18 cellular contexts compared by ENCODE assay signal in the genomic region with DNA sequence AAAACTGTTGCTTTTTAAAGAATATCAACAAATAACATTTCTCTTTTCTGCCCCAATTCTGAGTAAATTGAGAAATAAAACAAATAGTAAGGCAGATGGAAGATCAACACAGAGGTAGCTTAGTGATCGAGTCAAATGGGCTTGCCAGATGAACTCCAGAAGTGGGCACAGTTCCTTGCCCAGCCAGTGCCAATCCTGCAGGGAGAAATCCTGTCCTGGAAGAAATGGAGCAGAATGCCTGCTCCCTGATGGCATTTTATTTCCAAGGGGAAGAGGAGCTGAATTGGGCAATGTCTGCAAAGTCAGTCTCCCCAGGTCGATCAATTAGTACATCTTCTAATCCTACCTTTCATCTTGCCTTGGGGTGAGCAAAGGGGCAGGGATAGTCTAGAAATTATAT.
"Had no signal": no experiment of that assay in that cellular context is flagged by ENCODE, and none has a peak within 500 bp of the region (broad histone marks: within the 10 kb centered on the region; RNA-seq: fewer than 3 reads in every experiment).

No MANE protein-coding gene starts in this region.

- DNase-seq: effector CD4-positive, alpha-beta T cell; immature natural killer cell; natural killer cell; sigmoid colon; upper lobe of right lung had no signal

- H3K9me3 ChIP-seq: colonic mucosa, mucosa of descending colon, ovary, sigmoid colon, testis, tibial nerve, upper lobe of right lung, vagina had no signal

- H3K4me3 ChIP-seq: colonic mucosa, mucosa of descending colon, ovary, sigmoid colon, skin epidermis, testis, tibial nerve, upper lobe of right lung, vagina had no signal

- H3K9me3 Mint-ChIP-seq: central memory CD8-positive, alpha-beta T cell; stimulated activated naive CD8-positive, alpha-beta T cell treated with anti-CD3 and anti-CD28 coated beads, Interleukin-15, amount 100 ng/mL, for 72 hours had no signal

- H3K27me3 Mint-ChIP-seq: central memory CD8-positive, alpha-beta T cell had no signal

- H3K27ac ChIP-seq: colonic mucosa, ovary, sigmoid colon, testis, tibial nerve, upper lobe of right lung, vagina had no signal

- H3K4me1 Mint-ChIP-seq: central memory CD8-positive, alpha-beta T cell; endodermal cell; immature natural killer cell; natural killer cell had no signal

- H3K27ac Mint-ChIP-seq: endodermal cell; immature natural killer cell; natural killer cell; progenitor cell of endocrine pancreas; stimulated activated naive B cell treated with anti-CD40 and anti-IgM and Interleukin-4, amounts not matched to agents 10 μg/mL and 1 μg/mL and 100 μg/mL, for 72 hours; stimulated activated naive CD8-positive, alpha-beta T cell treated with anti-CD3 and anti-CD28 coated beads, Interleukin-15, amount 100 ng/mL, for 72 hours had no signal

- H3K4me1 ChIP-seq: colonic mucosa, testis, vagina had no signal

- H3K4me3 Mint-ChIP-seq: central memory CD8-positive, alpha-beta T cell; endodermal cell; immature natural killer cell; natural killer cell; neural crest cell; stimulated activated naive B cell treated with anti-CD40 and anti-IgM and Interleukin-4, amounts not matched to agents 10 μg/mL and 1 μg/mL and 100 μg/mL, for 72 hours; stimulated activated naive CD8-positive, alpha-beta T cell treated with anti-CD3 and anti-CD28 coated beads, Interleukin-15, amount 100 ng/mL, for 72 hours had no signal

- H3K27me3 ChIP-seq: colonic mucosa, ovary, sigmoid colon, testis, tibial nerve, upper lobe of right lung, vagina had no signal

- H3K36me3 ChIP-seq: colonic mucosa, ovary, sigmoid colon, tibial nerve, upper lobe of right lung, vagina had no signal

- H3K36me3 Mint-ChIP-seq: immature natural killer cell; natural killer cell; stimulated activated naive B cell treated with anti-CD40 and anti-IgM and Interleukin-4, amounts not matched to agents 10 μg/mL and 1 μg/mL and 100 μg/mL, for 72 hours had no signal
